In genomic region chrX:6307156-6307555, GRCh38 we compare ENCODE assay signal across 1 cellular context.
TF ChIP-seq lines count a peak whose summit lies in the region.

No MANE protein-coding gene starts in this region.

TF ChIP-seq in WTC11, 78 proteins besides CTCF, POLR2A, EP300 and RAD21 (continued from another document):
- TF ChIP-seq FOXP4 (CRISPR knock-in tag; IDR thresholded peaks at IDR 0.05) (no peak), ZNF423 (CRISPR knock-in tag; IDR thresholded peaks at IDR 0.05) (no peak), NFE2L1 (CRISPR knock-in tag; IDR thresholded peaks at IDR 0.05) (no peak), IRF1 (CRISPR knock-in tag; IDR thresholded peaks at IDR 0.05) (no peak), RORB (CRISPR knock-in tag; IDR thresholded peaks at IDR 0.05) (no peak), ZNF317 (CRISPR knock-in tag; IDR thresholded peaks at IDR 0.05; ENCODE audit: borderline replicate concordance, low read depth) (no peak)
